In genomic region chr3:177904661-177905060, GRCh38 we compare ENCODE assay signal across 11 cellular contexts.
DNase-seq lines count a peak whose midpoint lies in the region.
"Had no signal": no experiment of that assay in that cellular context is flagged by ENCODE, and none has a peak within 500 bp of the region (broad histone marks: within the 10 kb centered on the region; RNA-seq: fewer than 3 reads in every experiment).

No MANE protein-coding gene starts in this region.

- DNase-seq in HCEC 1CT (peak; percentile 33), astrocyte of the hippocampus (ENCODE audit: low read depth, low spot score) (peak; percentile 64), kidney tubule cell (ENCODE audit: low spot score) (peak; percentile 43), OCI-M1 (lab: John Stamatoyannopoulos, UW) (no peak), NCI-H2081 (lab: John Stamatoyannopoulos, UW) (no peak), NCI-H2029 (lab: John Stamatoyannopoulos, UW) (no peak), NAMALWA (ENCODE audit: low spot score) (no peak)
- DNase-seq: activated CD4-positive, alpha-beta T cell treated with anti-CD3 and anti-CD28 coated beads for 36 hours; midbrain; small intestine had no signal

- H3K27ac ChIP-seq in temporal lobe (ENCODE audit: low read depth, low read length), result peak overlapping the region; percentile 66

Comparison
In these comparisons a context has a peak if more than half of its experiments do, and no peak if none do; other contexts are left out.
1. DNase-seq: peak in HCEC 1CT (single experiment), astrocyte of the hippocampus (single experiment) and kidney tubule cell (single experiment); none in OCI-M1 (single experiment), NCI-H2081 (0 of 2), NCI-H2029 (single experiment) and NAMALWA (single experiment).